ENCODE assay signal across 1 cellular context in genomic region chr11:84947970-84948600, GRCh38.
TF ChIP-seq lines count a peak whose summit lies in the region.

No MANE protein-coding gene starts in this region.

TF ChIP-seq in GM23338, 12 proteins besides CTCF, POLR2A, EP300 and RAD21 (continued from another document):
- TF ChIP-seq REST (IDR thresholded peaks at IDR 0.05; ENCODE audit: unreplicated experiment) (no peak), ETS1 (IDR thresholded peaks at IDR 0.05) (no peak), EZH2phosphoT487 (IDR thresholded peaks at IDR 0.05; ENCODE audit: unreplicated experiment) (no peak), EZH2 (IDR thresholded peaks at IDR 0.05; ENCODE audit: low read depth, unreplicated experiment) (no peak)
